In the genomic region with DNA sequence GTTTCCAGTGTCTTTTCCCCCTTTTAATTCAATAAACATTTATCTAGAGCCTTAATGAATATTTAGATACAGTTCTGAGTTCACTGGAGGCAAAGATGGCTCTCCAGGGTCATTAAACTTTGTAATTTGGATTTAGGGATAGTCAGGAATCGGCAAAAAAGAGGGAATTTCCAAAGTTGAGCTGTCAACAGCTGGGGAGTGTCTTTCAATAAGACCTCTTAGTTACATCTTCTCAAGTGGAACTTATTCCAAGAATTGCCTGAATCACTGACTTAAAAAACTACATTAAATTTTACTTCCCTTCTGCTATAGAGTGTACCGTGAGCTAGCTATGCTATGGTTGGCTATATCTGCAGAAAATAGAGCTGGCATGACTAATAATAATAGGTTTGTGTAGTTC, we compare ENCODE assay signal across 8 cellular contexts. TPM values are rescaled to one million over a fixed set of nuclear protein-coding genes. Genes with fewer than 3 reads are reported as not detected.
A peak's percentile ranks its signal among the peaks of the same experiment; 100 is the strongest.
DNase-seq lines count a peak whose midpoint lies in the region; ATAC-seq and TF ChIP-seq lines count a peak whose summit lies in the region.

No MANE protein-coding gene starts in this region.

- peak overlapping the region; percentile 83 for H3K4me3 Mint-ChIP-seq in dendritic cell treated with granulocyte-macrophage colony-stimulating factor and Interleukin-4, amounts not matched to agents 40 ng/mL and 50 ng/mL, for 4 days
- H3K4me3 Mint-ChIP-seq in nephron, result peak overlapping the region; percentile 98 to 99 (median 99)

- H3K36me3 ChIP-seq in BLaER1, result no peaks in the 10 kb centered on the region

- intact Hi-C loops in dendritic cell treated with granulocyte-macrophage colony-stimulating factor and Interleukin-4, amounts not matched to agents 40 ng/mL and 50 ng/mL, for 4 days (cut with micrococcal nuclease), result loop anchor here (5.0 kb wide), 1 partner anchor 42 kb away; no protein-coding TSS in a partner anchor

- H3K4me3 ChIP-seq in BLaER1 (peak overlapping the region; percentile 97), LNCaP clone FGC (ENCODE audit: low read depth, low read length) (peak overlapping the region; percentile 84)

- peaks cover 21% of the 10 kb centered on the region for H3K36me3 Mint-ChIP-seq in dendritic cell treated with granulocyte-macrophage colony-stimulating factor and Interleukin-4, amounts not matched to agents 40 ng/mL and 50 ng/mL, for 4 days (ENCODE audit: low read depth)
- H3K36me3 Mint-ChIP-seq in nephron (ENCODE audit: low read depth), result no peaks in the 10 kb centered on the region

- DNase-seq in LNCaP clone FGC (ENCODE audit: low read depth) (no peak), H4 (ENCODE audit: low spot score) (no peak), cortex of kidney (lab: John Stamatoyannopoulos, UW) (no peak)

- peaks cover 5% of the 10 kb centered on the region for H3K27me3 Mint-ChIP-seq in dendritic cell treated with granulocyte-macrophage colony-stimulating factor and Interleukin-4, amounts not matched to agents 40 ng/mL and 50 ng/mL, for 4 days
- H3K27me3 Mint-ChIP-seq in nephron (ENCODE audit: low read depth), result peaks cover 12% of the 10 kb centered on the region

- H3K27me3 ChIP-seq in BLaER1, result no peaks in the 10 kb centered on the region

- peak overlapping the region; percentile 88 for H3K27ac ChIP-seq in BLaER1

- H3K4me1 Mint-ChIP-seq in dendritic cell treated with granulocyte-macrophage colony-stimulating factor and Interleukin-4, amounts not matched to agents 40 ng/mL and 50 ng/mL, for 4 days (ENCODE audit: low read depth), result peaks cover 43% of the 10 kb centered on the region
- H3K4me1 Mint-ChIP-seq in nephron, result peaks cover 51% of the 10 kb centered on the region

- H3K27ac Mint-ChIP-seq in dendritic cell treated with granulocyte-macrophage colony-stimulating factor and Interleukin-4, amounts not matched to agents 40 ng/mL and 50 ng/mL, for 4 days, result peak overlapping the region; percentile 90
- peak overlapping the region; percentile 93 to 98 (median 98) for H3K27ac Mint-ChIP-seq in nephron

- no peaks in the 10 kb centered on the region for H3K9me3 Mint-ChIP-seq in dendritic cell treated with granulocyte-macrophage colony-stimulating factor and Interleukin-4, amounts not matched to agents 40 ng/mL and 50 ng/mL, for 4 days
- H3K9me3 Mint-ChIP-seq in nephron, result no peaks in the 10 kb centered on the region

- peaks cover 53% of the 10 kb centered on the region for H4K20me1 ChIP-seq in BLaER1

- no peak for ATAC-seq in HG03442 (IDR thresholded peaks at IDR 0.05; ENCODE audit: unreplicated experiment)
- no peak for ATAC-seq in GM18861 (IDR thresholded peaks at IDR 0.05; ENCODE audit: unreplicated experiment)

- peak overlapping the region; percentile 93 for H3K9ac ChIP-seq in BLaER1

- H3K9me3 ChIP-seq in BLaER1, result no peaks in the 10 kb centered on the region

- peaks cover 40% of the 10 kb centered on the region for H3K4me1 ChIP-seq in BLaER1

- TF ChIP-seq CTCF in LNCaP clone FGC (IDR thresholded peaks at IDR 0.05; ENCODE audit: control insufficient read depth, extremely low read depth, insufficient read depth) (no peak), nephron (IDR thresholded peaks at IDR 0.05; ENCODE audit: unreplicated experiment in 3 of 3) (no peak)

- H3K4me2 ChIP-seq in BLaER1, result peak overlapping the region; percentile 93

RNA-seq across cellular contexts. Expression of gene LRCH1, which starts 2.0 kb away (rescaled TPM):
- 2.1 and 3.1 TPM in 2 replicates for total RNA-seq in H4 (2014; rRNA removed; shearing (Covaris generic))
